In the genomic region with DNA sequence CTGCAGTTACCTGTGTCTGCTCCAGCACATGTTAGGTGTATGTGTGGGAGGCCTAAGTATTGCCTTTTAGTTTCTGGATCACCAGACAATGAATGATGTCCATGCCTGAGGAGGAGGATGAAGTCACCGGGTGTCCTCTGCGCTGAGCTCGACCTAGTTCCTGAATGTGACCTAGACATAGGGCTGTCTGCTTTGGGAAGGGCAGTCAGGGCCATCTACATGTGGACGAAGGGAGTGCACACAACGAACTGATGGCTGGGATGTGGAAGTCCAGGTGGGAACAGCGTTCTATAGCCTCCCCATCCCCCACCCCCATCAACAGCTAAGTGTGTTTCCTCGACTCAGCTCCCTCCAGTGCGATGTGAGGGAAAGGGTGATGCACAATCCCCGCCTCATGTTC, we compare ENCODE assay signal across 30 cellular contexts.
"Had no signal": no experiment of that assay in that cellular context is flagged by ENCODE, and none has a peak within 500 bp of the region (broad histone marks: within the 10 kb centered on the region; RNA-seq: fewer than 3 reads in every experiment).

No MANE protein-coding gene starts in this region.

- DNase-seq: activated CD4-positive, alpha-beta memory T cell treated with anti-CD3 and anti-CD28 coated beads, Interleukin-2, amount 10 ng/mL, durations not matched to agents 7 days and 5 days; activated CD4-positive, alpha-beta T cell treated with anti-CD3 and anti-CD28 coated beads for 1 hour; activated CD4-positive, alpha-beta T cell treated with anti-CD3 and anti-CD28 coated beads for 4 hours; activated CD4-positive, alpha-beta T cell treated with anti-CD3 and anti-CD28 coated beads, Interleukin-2, amount 10 ng/mL, durations not matched to agents 7 days and 5 days; activated CD4-positive, alpha-beta T cell treated with anti-CD3 and anti-CD28 coated beads, Interleukin-2, amount 50 U/mL, for 4 hours; activated CD8-positive, alpha-beta memory T cell treated with anti-CD3 and anti-CD28 coated beads, Interleukin-2, amount 50 U/mL, for 48 hours; activated gamma-delta T cell; activated naive CD4-positive, alpha-beta T cell; activated naive CD4-positive, alpha-beta T cell treated with anti-CD3 and anti-CD28 coated beads, Interleukin-2, amount 10 ng/mL, durations not matched to agents 7 days and 5 days; activated naive CD8-positive, alpha-beta T cell treated with anti-CD3 and anti-CD28 coated beads, Interleukin-2, amount 10 ng/mL, durations not matched to agents 7 days and 5 days; activated T-cell treated with anti-CD3 and anti-CD28 coated beads for 4 hours; activated T-cell treated with anti-CD3 and anti-CD28 coated beads, Interleukin-2, amount 50 U/mL, for 24 hours; activated T-cell treated with anti-CD3 and anti-CD28 coated beads, Interleukin-2, amount 50 U/mL, for 72 hours; central memory CD4-positive, alpha-beta T cell; cerebellar nuclear complex; dorsolateral prefrontal cortex; effector memory CD4-positive, alpha-beta T cell; endodermal cell; foreskin melanocyte; T-helper 2 cell had no signal

- H3K4me3 ChIP-seq: ascending aorta, breast epithelium, cardiac muscle cell, coronary artery, dorsolateral prefrontal cortex had no signal

- H3K27ac Mint-ChIP-seq: activated CD4-positive, alpha-beta memory T cell treated with anti-CD3 and anti-CD28 coated beads, Interleukin-2, amount 10 ng/mL, durations not matched to agents 7 days and 5 days; activated CD4-positive, alpha-beta T cell treated with anti-CD3 and anti-CD28 coated beads, Interleukin-2, amount 10 ng/mL, durations not matched to agents 7 days and 5 days; activated naive CD4-positive, alpha-beta T cell treated with anti-CD3 and anti-CD28 coated beads, Interleukin-2, amount 10 ng/mL, durations not matched to agents 7 days and 5 days; activated naive CD4-positive, alpha-beta T cell treated with anti-CD3 and anti-CD28 coated beads, Interleukin-2, amount 50 U/mL, for 72 hours; activated naive CD8-positive, alpha-beta T cell treated with anti-CD3 and anti-CD28 coated beads, Interleukin-2, amount 10 ng/mL, durations not matched to agents 7 days and 5 days; activated T-cell treated with anti-CD3 and anti-CD28 coated beads, Interleukin-2, amount 50 U/mL, for 24 hours; activated T-cell treated with anti-CD3 and anti-CD28 coated beads, Interleukin-2, amount 50 U/mL, for 72 hours; brain; dendritic cell treated with granulocyte-macrophage colony-stimulating factor and Interleukin-4, amounts not matched to agents 40 ng/mL and 50 ng/mL, for 4 days; endodermal cell; WTC11 had no signal

- H3K4me3 Mint-ChIP-seq: activated CD4-positive, alpha-beta memory T cell treated with anti-CD3 and anti-CD28 coated beads, Interleukin-2, amount 10 ng/mL, durations not matched to agents 7 days and 5 days; activated CD4-positive, alpha-beta T cell treated with anti-CD3 and anti-CD28 coated beads, Interleukin-2, amount 10 ng/mL, durations not matched to agents 7 days and 5 days; activated naive CD4-positive, alpha-beta T cell treated with anti-CD3 and anti-CD28 coated beads, Interleukin-2, amount 10 ng/mL, durations not matched to agents 7 days and 5 days; activated naive CD8-positive, alpha-beta T cell treated with anti-CD3 and anti-CD28 coated beads, Interleukin-2, amount 10 ng/mL, durations not matched to agents 7 days and 5 days; activated T-cell treated with anti-CD3 and anti-CD28 coated beads, Interleukin-2, amount 50 U/mL, for 24 hours; activated T-cell treated with anti-CD3 and anti-CD28 coated beads, Interleukin-2, amount 50 U/mL, for 72 hours; brain; dendritic cell treated with granulocyte-macrophage colony-stimulating factor and Interleukin-4, amounts not matched to agents 40 ng/mL and 50 ng/mL, for 4 days; endodermal cell; WTC11 had no signal

- H3K36me3 Mint-ChIP-seq: activated naive CD4-positive, alpha-beta T cell treated with anti-CD3 and anti-CD28 coated beads, Interleukin-2, amount 10 ng/mL, durations not matched to agents 7 days and 5 days; activated naive CD4-positive, alpha-beta T cell treated with anti-CD3 and anti-CD28 coated beads, Interleukin-2, amount 50 U/mL, for 72 hours; activated naive CD8-positive, alpha-beta T cell treated with anti-CD3 and anti-CD28 coated beads, Interleukin-2, amount 10 ng/mL, durations not matched to agents 7 days and 5 days; WTC11 had no signal

- H3K4me1 ChIP-seq: ascending aorta, breast epithelium had no signal

- H3K4me1 Mint-ChIP-seq: activated CD4-positive, alpha-beta memory T cell treated with anti-CD3 and anti-CD28 coated beads, Interleukin-2, amount 10 ng/mL, durations not matched to agents 7 days and 5 days; activated CD4-positive, alpha-beta T cell treated with anti-CD3 and anti-CD28 coated beads, Interleukin-2, amount 10 ng/mL, durations not matched to agents 7 days and 5 days; activated naive CD4-positive, alpha-beta T cell treated with anti-CD3 and anti-CD28 coated beads, Interleukin-2, amount 10 ng/mL, durations not matched to agents 7 days and 5 days; activated naive CD8-positive, alpha-beta T cell treated with anti-CD3 and anti-CD28 coated beads, Interleukin-2, amount 10 ng/mL, durations not matched to agents 7 days and 5 days; endodermal cell; WTC11 had no signal

- H3K27me3 ChIP-seq: ascending aorta, breast epithelium, cardiac muscle cell, dorsolateral prefrontal cortex had no signal

- H3K9me3 ChIP-seq: ascending aorta, breast epithelium had no signal

- H3K27ac ChIP-seq: ascending aorta, breast epithelium, cardiac muscle cell, coronary artery, dorsolateral prefrontal cortex, VCaP had no signal

- H3K9me3 Mint-ChIP-seq: activated CD4-positive, alpha-beta memory T cell treated with anti-CD3 and anti-CD28 coated beads, Interleukin-2, amount 10 ng/mL, durations not matched to agents 7 days and 5 days; activated CD4-positive, alpha-beta T cell treated with anti-CD3 and anti-CD28 coated beads, Interleukin-2, amount 10 ng/mL, durations not matched to agents 7 days and 5 days; activated naive CD4-positive, alpha-beta T cell treated with anti-CD3 and anti-CD28 coated beads, Interleukin-2, amount 10 ng/mL, durations not matched to agents 7 days and 5 days; activated naive CD8-positive, alpha-beta T cell treated with anti-CD3 and anti-CD28 coated beads, Interleukin-2, amount 10 ng/mL, durations not matched to agents 7 days and 5 days; endodermal cell had no signal

- ATAC-seq: activated naive CD4-positive, alpha-beta T cell treated with anti-CD3 and anti-CD28 coated beads, Interleukin-2, amount 50 U/mL, for 72 hours; activated T-cell treated with anti-CD3 and anti-CD28 coated beads, Interleukin-2, amount 50 U/mL, for 72 hours; esophagus mucosa; WTC11 had no signal

- H3K36me3 ChIP-seq: ascending aorta, breast epithelium, cardiac muscle cell had no signal
